Comparison of ENCODE assay signal across 13 cellular contexts in the genomic region with DNA sequence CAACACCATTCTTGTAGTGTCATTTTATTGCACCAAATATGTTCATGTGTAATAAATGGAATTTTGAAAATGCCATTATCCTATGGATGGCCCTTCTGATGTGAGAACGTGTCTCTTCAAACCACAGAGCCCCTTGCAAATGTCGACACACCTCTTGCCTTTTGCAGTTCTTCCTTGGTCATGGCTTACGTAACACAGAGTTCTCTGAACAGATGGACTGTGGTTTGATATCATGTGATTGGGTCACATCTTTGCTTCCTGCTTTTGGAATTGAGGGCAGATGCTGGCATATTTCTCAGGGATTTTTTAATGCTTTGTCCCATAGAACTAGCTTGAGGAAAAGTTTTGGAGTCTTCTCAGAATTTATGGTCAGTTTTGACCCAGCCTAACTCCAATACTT. TPM values are rescaled to one million over a fixed set of nuclear protein-coding genes. Genes with fewer than 3 reads are reported as not detected.
DNase-seq lines count a peak whose midpoint lies in the region; ATAC-seq and TF ChIP-seq lines count a peak whose summit lies in the region.
"Had no signal": no experiment of that assay in that cellular context is flagged by ENCODE, and none has a peak within 500 bp of the region (broad histone marks: within the 10 kb centered on the region; RNA-seq: fewer than 3 reads in every experiment).

No MANE protein-coding gene starts in this region.

- TF ChIP-seq POLR2A in vagina (IDR thresholded peaks at IDR 0.05) = no peak

- no peaks in the 10 kb centered on the region for H3K9me3 ChIP-seq in vagina
- H3K9me3 ChIP-seq: tibial artery had no signal

- TF ChIP-seq CTCF in foreskin fibroblast (IDR thresholded peaks at IDR 0.05; ENCODE audit: low read depth, low read length) (no peak), vagina (IDR thresholded peaks at IDR 0.05) (no peak)

- no peaks in the 10 kb centered on the region for H3K27me3 Mint-ChIP-seq in activated naive CD8-positive, alpha-beta T cell
- no peaks in the 10 kb centered on the region for H3K27me3 Mint-ChIP-seq in activated naive CD8-positive, alpha-beta T cell treated with anti-CD3 and anti-CD28 coated beads for 36 hours

- H3K36me3 Mint-ChIP-seq in activated naive CD8-positive, alpha-beta T cell = peaks cover 2% of the 10 kb centered on the region
- H3K36me3 Mint-ChIP-seq in activated naive CD8-positive, alpha-beta T cell treated with anti-CD3 and anti-CD28 coated beads for 36 hours = peaks cover 25% of the 10 kb centered on the region

- H3K27me3 ChIP-seq in vagina = no peaks in the 10 kb centered on the region
- H3K27me3 ChIP-seq: tibial artery had no signal

- intact Hi-C loops in vagina (cut with DNase I) = no loop called here

- no peak overlapping the region for H3K4me3 ChIP-seq in foreskin fibroblast (ENCODE audit: low read depth in 1 of 2, low read length in 2 of 2)
- no peak overlapping the region for H3K4me3 ChIP-seq in vagina
- H3K4me3 ChIP-seq: tibial artery had no signal

- H3K4me1 Mint-ChIP-seq in activated naive CD8-positive, alpha-beta T cell (ENCODE audit: low read depth) = peaks cover 83% of the 10 kb centered on the region
- H3K4me1 Mint-ChIP-seq in activated naive CD8-positive, alpha-beta T cell treated with anti-CD3 and anti-CD28 coated beads for 36 hours = peaks cover 75% of the 10 kb centered on the region

- peak overlapping the region; percentile 72 for H3K27ac Mint-ChIP-seq in activated naive CD8-positive, alpha-beta T cell
- no peak overlapping the region for H3K27ac Mint-ChIP-seq in activated naive CD8-positive, alpha-beta T cell treated with anti-CD3 and anti-CD28 coated beads for 36 hours

- ATAC-seq in GM21737 (IDR thresholded peaks at IDR 0.05; ENCODE audit: unreplicated experiment) (no peak), GM21423 (IDR thresholded peaks at IDR 0.05; ENCODE audit: unreplicated experiment) (no peak), HG03571 (IDR thresholded peaks at IDR 0.05; ENCODE audit: unreplicated experiment) (no peak)

- DNase-seq in activated naive CD8-positive, alpha-beta T cell treated with anti-CD3 and anti-CD28 coated beads for 36 hours = no peak
- DNase-seq in SKM-1 (lab: John Stamatoyannopoulos, UW; ENCODE audit: unreplicated experiment) (peak; percentile 63), foreskin fibroblast (peak; percentile 67 to 82), vagina (ENCODE audit: extremely low spot score in 2 of 2) (no peak)
- DNase-seq: ACHN; activated naive CD4-positive, alpha-beta T cell treated with Interleukin-2 at 50 U/mL for 16 hours; mesendoderm; NCI-H510A treated with DMSO at 0.1 percent for 48 hours had no signal

- no peaks in the 10 kb centered on the region for H3K9me3 Mint-ChIP-seq in activated naive CD8-positive, alpha-beta T cell (ENCODE audit: low read depth)
- H3K9me3 Mint-ChIP-seq in activated naive CD8-positive, alpha-beta T cell treated with anti-CD3 and anti-CD28 coated beads for 36 hours = peaks cover 3% of the 10 kb centered on the region

- H3K36me3 ChIP-seq in vagina = no peaks in the 10 kb centered on the region
- H3K36me3 ChIP-seq: tibial artery had no signal

- H3K4me1 ChIP-seq in vagina = peaks cover 84% of the 10 kb centered on the region

- peak overlapping the region; percentile 20 for H3K27ac ChIP-seq in vagina

- peak overlapping the region; percentile 48 for H3K4me3 Mint-ChIP-seq in activated naive CD8-positive, alpha-beta T cell
- H3K4me3 Mint-ChIP-seq in activated naive CD8-positive, alpha-beta T cell treated with anti-CD3 and anti-CD28 coated beads for 36 hours = no peak overlapping the region

RNA-seq across cellular contexts. Expression of a gene that starts 4.6 kb away (rescaled TPM):
- 10 to 100 TPM; 30.4 to 32.1 TPM for total RNA-seq in activated naive CD8-positive, alpha-beta T cell treated with anti-CD3 and anti-CD28 coated beads for 36 hours
- total RNA-seq in vagina = 23.8 TPM

Comparison
In these comparisons a context has a peak if more than half of its experiments do, and no peak if none do; other contexts are left out.
1. DNase-seq: peak in SKM-1 (single experiment) and foreskin fibroblast (2 of 2); none in activated naive CD8-positive, alpha-beta T cell treated with anti-CD3 and anti-CD28 coated beads for 36 hours (single experiment) and vagina (0 of 2).